33 cellular contexts compared by ENCODE assay signal in the genomic region with DNA sequence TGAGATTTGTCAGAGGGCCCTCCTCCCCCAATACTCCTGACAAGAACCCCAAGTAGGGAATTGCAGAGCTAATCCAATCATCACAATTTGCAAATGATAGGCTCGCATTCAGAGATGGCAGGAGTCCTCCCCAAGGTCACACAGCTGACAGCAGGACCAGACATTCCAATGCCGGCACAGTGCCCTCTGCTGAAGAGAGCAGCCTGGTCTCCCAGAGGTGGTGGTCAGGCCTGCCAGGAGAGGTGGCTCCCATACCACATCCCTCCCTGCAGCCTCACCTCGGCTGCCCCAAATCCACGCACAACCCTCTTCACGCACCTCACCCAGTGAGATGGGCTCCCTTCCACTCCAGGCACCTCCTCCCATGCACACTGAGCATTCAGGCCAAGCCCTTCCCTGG. TPM values are rescaled to one million over a fixed set of nuclear protein-coding genes. Genes with fewer than 3 reads are reported as not detected.
"Had no signal": no experiment of that assay in that cellular context is flagged by ENCODE, and none has a peak within 500 bp of the region (broad histone marks: within the 10 kb centered on the region; RNA-seq: fewer than 3 reads in every experiment).

No MANE protein-coding gene starts in this region.

- DNase-seq: activated CD4-positive, alpha-beta memory T cell treated with anti-CD3 and anti-CD28 coated beads for 36 hours; activated CD4-positive, alpha-beta T cell treated with anti-CD3 and anti-CD28 coated beads, Interleukin-2, amount 10 ng/mL, durations not matched to agents 24 days and 14 days; activated CD8-positive, alpha-beta memory T cell treated with anti-CD3 and anti-CD28 coated beads, Interleukin-2, amount 10 ng/mL, durations not matched to agents 7 days and 5 days; activated CD8-positive, alpha-beta memory T cell treated with anti-CD3 and anti-CD28 coated beads, Interleukin-2, amount 50 U/mL, for 4 hours; activated CD8-positive, alpha-beta T cell treated with anti-CD3 and anti-CD28 coated beads, Interleukin-2, amount 10 ng/mL, durations not matched to agents 7 days and 5 days; activated effector memory CD4-positive, alpha-beta T cell treated with anti-CD3 and anti-CD28 coated beads, Interleukin-2, amount 50 U/mL, for 16 hours; activated naive CD4-positive, alpha-beta T cell treated with anti-CD3 and anti-CD28 coated beads for 36 hours; activated naive CD8-positive, alpha-beta T cell treated with anti-CD3 and anti-CD28 coated beads for 36 hours; activated naive CD8-positive, alpha-beta T cell treated with anti-CD3 and anti-CD28 coated beads, Interleukin-2, amount 50 U/mL, for 24 hours; activated T-cell treated with anti-CD3 and anti-CD28 coated beads, Interleukin-2, amount 50 U/mL, for 1 hour; activated T-cell treated with anti-CD3 and anti-CD28 coated beads, Interleukin-2, amount 50 U/mL, for 48 hours; adrenal gland; amygdala; aorta; body of pancreas; central memory CD4-positive, alpha-beta T cell; cerebellar nuclear complex; colonic mucosa; effector CD8-positive, alpha-beta T cell; foreskin fibroblast; glutamatergic neuron; heart left ventricle; T-helper 1 cell; T-helper 17 cell had no signal

- H3K9me3 Mint-ChIP-seq: activated CD4-positive, alpha-beta memory T cell treated with anti-CD3 and anti-CD28 coated beads for 36 hours; activated CD4-positive, alpha-beta T cell treated with anti-CD3 and anti-CD28 coated beads, Interleukin-2, amount 10 ng/mL, durations not matched to agents 24 days and 14 days; activated naive CD4-positive, alpha-beta T cell treated with anti-CD3 and anti-CD28 coated beads for 36 hours; activated naive CD4-positive, alpha-beta T cell treated with anti-CD3 and anti-CD28 coated beads, Interleukin-2, amount 50 U/mL, for 24 hours; activated naive CD8-positive, alpha-beta T cell treated with anti-CD3 and anti-CD28 coated beads for 36 hours; activated naive CD8-positive, alpha-beta T cell treated with anti-CD3 and anti-CD28 coated beads, Interleukin-2, amount 50 U/mL, for 24 hours; activated T-helper 1 cell treated with anti-CD3 and anti-CD28 coated beads, Interleukin-12 subunit alpha, Interleukin-12 subunit beta, Interleukin-2, Interleukin-4 antibody, amounts not matched to agents 30 ng/mL and 10 ng/mL and 1 ng/mL, durations not matched to agents 14 hours and 24 hours and 36 hours; activated T-helper 2 cell treated with anti-CD3 and anti-CD28 coated beads, Interferon-gamma antibody, Interleukin-2, Interleukin-4, amounts not matched to agents 10 μg/mL and 5 μg/mL and 100 μg/mL, durations not matched to agents 14 hours and 24 hours and 36 hours had no signal

- H3K4me3 ChIP-seq: adrenal gland, body of pancreas, colonic mucosa, heart left ventricle had no signal

- H3K9me3 ChIP-seq: adrenal gland, body of pancreas, colonic mucosa, heart left ventricle had no signal

- H3K4me1 ChIP-seq: adrenal gland, body of pancreas, colonic mucosa, heart left ventricle had no signal

- FAIRE-seq: frontal cortex had no signal

- H3K27ac Mint-ChIP-seq: activated CD4-positive, alpha-beta memory T cell treated with anti-CD3 and anti-CD28 coated beads for 36 hours; activated CD4-positive, alpha-beta T cell treated with anti-CD3 and anti-CD28 coated beads, Interleukin-2, amount 10 ng/mL, durations not matched to agents 24 days and 14 days; activated CD8-positive, alpha-beta memory T cell treated with anti-CD3 and anti-CD28 coated beads, Interleukin-2, amount 10 ng/mL, durations not matched to agents 7 days and 5 days; activated CD8-positive, alpha-beta T cell treated with anti-CD3 and anti-CD28 coated beads, Interleukin-2, amount 10 ng/mL, durations not matched to agents 7 days and 5 days; activated naive CD4-positive, alpha-beta T cell treated with anti-CD3 and anti-CD28 coated beads for 36 hours; activated naive CD4-positive, alpha-beta T cell treated with anti-CD3 and anti-CD28 coated beads, Interleukin-2, amount 50 U/mL, for 24 hours; activated naive CD8-positive, alpha-beta T cell treated with anti-CD3 and anti-CD28 coated beads for 36 hours; activated naive CD8-positive, alpha-beta T cell treated with anti-CD3 and anti-CD28 coated beads, Interleukin-2, amount 50 U/mL, for 24 hours; activated T-helper 1 cell treated with anti-CD3 and anti-CD28 coated beads, Interleukin-12 subunit alpha, Interleukin-12 subunit beta, Interleukin-2, Interleukin-4 antibody, amounts not matched to agents 30 ng/mL and 10 ng/mL and 1 ng/mL, durations not matched to agents 14 hours and 24 hours and 36 hours; activated T-helper 2 cell treated with anti-CD3 and anti-CD28 coated beads, Interferon-gamma antibody, Interleukin-2, Interleukin-4, amounts not matched to agents 10 μg/mL and 5 μg/mL and 100 μg/mL, durations not matched to agents 14 hours and 24 hours and 36 hours; T-helper 17 cell had no signal

- H3K27me3 ChIP-seq: body of pancreas had no signal

- ATAC-seq: activated CD4-positive, CD25-positive, alpha-beta regulatory T cell treated with anti-CD3 and anti-CD28 coated beads, Interleukin-2, amount 50 U/mL, for 24 hours; activated CD8-positive, alpha-beta memory T cell treated with anti-CD3 and anti-CD28 coated beads, Interleukin-2, amount 10 ng/mL, durations not matched to agents 7 days and 5 days; activated CD8-positive, alpha-beta T cell treated with anti-CD3 and anti-CD28 coated beads, Interleukin-2, amount 10 ng/mL, durations not matched to agents 7 days and 5 days; activated naive CD8-positive, alpha-beta T cell treated with anti-CD3 and anti-CD28 coated beads, Interleukin-2, amount 50 U/mL, for 24 hours; body of pancreas; esophagus mucosa; heart left ventricle; T-helper 17 cell had no signal

- H3K4me3 Mint-ChIP-seq: activated CD4-positive, alpha-beta memory T cell treated with anti-CD3 and anti-CD28 coated beads for 36 hours; activated CD4-positive, alpha-beta T cell treated with anti-CD3 and anti-CD28 coated beads, Interleukin-2, amount 10 ng/mL, durations not matched to agents 24 days and 14 days; activated CD8-positive, alpha-beta memory T cell treated with anti-CD3 and anti-CD28 coated beads, Interleukin-2, amount 10 ng/mL, durations not matched to agents 7 days and 5 days; activated CD8-positive, alpha-beta T cell treated with anti-CD3 and anti-CD28 coated beads, Interleukin-2, amount 10 ng/mL, durations not matched to agents 7 days and 5 days; activated naive CD4-positive, alpha-beta T cell treated with anti-CD3 and anti-CD28 coated beads for 36 hours; activated naive CD4-positive, alpha-beta T cell treated with anti-CD3 and anti-CD28 coated beads, Interleukin-2, amount 50 U/mL, for 24 hours; activated naive CD8-positive, alpha-beta T cell treated with anti-CD3 and anti-CD28 coated beads for 36 hours; activated naive CD8-positive, alpha-beta T cell treated with anti-CD3 and anti-CD28 coated beads, Interleukin-2, amount 50 U/mL, for 24 hours; activated T-helper 1 cell treated with anti-CD3 and anti-CD28 coated beads, Interleukin-12 subunit alpha, Interleukin-12 subunit beta, Interleukin-2, Interleukin-4 antibody, amounts not matched to agents 30 ng/mL and 10 ng/mL and 1 ng/mL, durations not matched to agents 14 hours and 24 hours and 36 hours; T-helper 17 cell had no signal

- H3K27ac ChIP-seq: adrenal gland, body of pancreas, colonic mucosa, heart left ventricle had no signal

- H3K36me3 ChIP-seq: adrenal gland, colonic mucosa, heart left ventricle had no signal

- H3K36me3 Mint-ChIP-seq: activated CD4-positive, alpha-beta memory T cell treated with anti-CD3 and anti-CD28 coated beads for 36 hours; activated CD8-positive, alpha-beta memory T cell treated with anti-CD3 and anti-CD28 coated beads, Interleukin-2, amount 10 ng/mL, durations not matched to agents 7 days and 5 days; activated naive CD4-positive, alpha-beta T cell treated with anti-CD3 and anti-CD28 coated beads, Interleukin-2, amount 50 U/mL, for 24 hours; activated naive CD8-positive, alpha-beta T cell treated with anti-CD3 and anti-CD28 coated beads for 36 hours had no signal

- H3K4me1 Mint-ChIP-seq: activated CD4-positive, alpha-beta T cell treated with anti-CD3 and anti-CD28 coated beads, Interleukin-2, amount 10 ng/mL, durations not matched to agents 24 days and 14 days; activated CD8-positive, alpha-beta memory T cell treated with anti-CD3 and anti-CD28 coated beads, Interleukin-2, amount 10 ng/mL, durations not matched to agents 7 days and 5 days; activated naive CD4-positive, alpha-beta T cell treated with anti-CD3 and anti-CD28 coated beads, Interleukin-2, amount 50 U/mL, for 24 hours; activated naive CD8-positive, alpha-beta T cell treated with anti-CD3 and anti-CD28 coated beads, Interleukin-2, amount 50 U/mL, for 24 hours had no signal

RNA-seq across cellular contexts. Expression of a gene that starts 25.4 kb away (rescaled TPM):
- total RNA-seq: activated CD4-positive, alpha-beta memory T cell treated with anti-CD3 and anti-CD28 coated beads for 36 hours; activated CD4-positive, alpha-beta T cell treated with anti-CD3 and anti-CD28 coated beads, Interleukin-2, amount 10 ng/mL, durations not matched to agents 24 days and 14 days; activated CD8-positive, alpha-beta memory T cell treated with anti-CD3 and anti-CD28 coated beads for 36 hours; activated CD8-positive, alpha-beta memory T cell treated with anti-CD3 and anti-CD28 coated beads, Interleukin-2, amount 10 ng/mL, durations not matched to agents 7 days and 5 days; activated CD8-positive, alpha-beta T cell treated with anti-CD3 and anti-CD28 coated beads, Interleukin-2, amount 10 ng/mL, durations not matched to agents 7 days and 5 days; activated naive CD4-positive, alpha-beta T cell treated with anti-CD3 and anti-CD28 coated beads for 36 hours; activated naive CD8-positive, alpha-beta T cell treated with anti-CD3 and anti-CD28 coated beads for 36 hours; activated T-helper 1 cell treated with anti-CD3 and anti-CD28 coated beads, Interleukin-12 subunit alpha, Interleukin-12 subunit beta, Interleukin-2, Interleukin-4 antibody, amounts not matched to agents 30 ng/mL and 10 ng/mL and 1 ng/mL, durations not matched to agents 14 hours and 24 hours and 36 hours; activated T-helper 2 cell treated with anti-CD3 and anti-CD28 coated beads, Interferon-gamma antibody, Interleukin-2, Interleukin-4, amounts not matched to agents 10 μg/mL and 5 μg/mL and 100 μg/mL, durations not matched to agents 14 hours and 24 hours and 36 hours; aorta; body of pancreas; colonic mucosa; dermis microvascular lymphatic vessel endothelial cell; epithelial cell of proximal tubule; frontal cortex; T-helper 17 cell had no signal
- polyA plus RNA-seq: aorta, heart left ventricle had no signal
